ENCODE assay signal across 22 cellular contexts in the genomic region with DNA sequence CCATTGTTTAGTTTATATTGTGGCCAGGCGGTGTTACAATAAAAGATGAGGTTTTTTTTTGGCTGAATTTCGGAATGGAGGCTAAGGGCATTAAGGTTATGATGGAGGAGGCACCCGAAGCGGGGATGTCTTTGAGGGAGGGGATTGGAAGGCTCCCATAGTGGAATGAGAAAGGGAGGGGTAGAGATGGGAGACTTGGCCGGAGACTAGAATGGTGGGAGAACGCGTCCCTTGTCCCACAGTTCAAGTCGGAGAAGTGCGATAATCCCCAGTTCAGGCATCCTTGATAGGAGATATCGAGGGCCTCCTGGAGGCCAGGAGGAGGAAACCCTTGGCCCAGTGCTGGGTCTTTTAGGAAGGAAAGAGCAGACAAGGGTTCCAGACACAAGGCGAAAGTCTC.
"Had no signal": no experiment of that assay in that cellular context is flagged by ENCODE, and none has a peak within 500 bp of the region (broad histone marks: within the 10 kb centered on the region; RNA-seq: fewer than 3 reads in every experiment).

No MANE protein-coding gene starts in this region.

- H3K4me3 ChIP-seq: ascending aorta, SK-N-MC had no signal

- DNase-seq: activated CD4-positive, alpha-beta memory T cell treated with anti-CD3 and anti-CD28 coated beads, Interleukin-2, amount 10 ng/mL, durations not matched to agents 7 days and 5 days; activated CD4-positive, alpha-beta T cell treated with anti-CD3 and anti-CD28 coated beads for 36 hours; activated CD4-positive, alpha-beta T cell treated with anti-CD3 and anti-CD28 coated beads, Interleukin-2, amount 50 U/mL, for 1 hour; activated gamma-delta T cell treated with Interleukin-2 at 50 U/mL for 16 hours; activated naive CD4-positive, alpha-beta T cell treated with anti-CD3 and anti-CD28 coated beads, Interleukin-2, amount 10 ng/mL, durations not matched to agents 7 days and 5 days; activated T-cell treated with anti-CD3 and anti-CD28 coated beads, Interleukin-2, amount 50 U/mL, for 72 hours; amniotic stem cell; NCI-H1048; NCI-H146; NCI-H187 treated with DMSO at 0.1 percent for 48 hours; NCI-H2081 treated with DMSO at 0.1 percent for 48 hours; NCI-H446; NCI-H524; PC-3; SHP77 treated with DMSO at 0.1 percent for 48 hours; T-cell; WERI-Rb-1 had no signal

- H3K27me3 Mint-ChIP-seq: activated CD4-positive, alpha-beta memory T cell treated with anti-CD3 and anti-CD28 coated beads, Interleukin-2, amount 10 ng/mL, durations not matched to agents 7 days and 5 days; activated CD4-positive, alpha-beta T cell treated with anti-CD3 and anti-CD28 coated beads for 36 hours; activated naive CD4-positive, alpha-beta T cell treated with anti-CD3 and anti-CD28 coated beads, Interleukin-2, amount 10 ng/mL, durations not matched to agents 7 days and 5 days; central memory CD8-positive, alpha-beta T cell; T-cell had no signal

- H3K36me3 Mint-ChIP-seq: brain had no signal

- H3K27ac Mint-ChIP-seq: activated CD4-positive, alpha-beta memory T cell treated with anti-CD3 and anti-CD28 coated beads, Interleukin-2, amount 10 ng/mL, durations not matched to agents 7 days and 5 days; activated CD4-positive, alpha-beta T cell treated with anti-CD3 and anti-CD28 coated beads for 36 hours; activated naive CD4-positive, alpha-beta T cell treated with anti-CD3 and anti-CD28 coated beads, Interleukin-2, amount 10 ng/mL, durations not matched to agents 7 days and 5 days; activated T-cell treated with anti-CD3 and anti-CD28 coated beads, Interleukin-2, amount 50 U/mL, for 72 hours; activated T-helper 2 cell treated with anti-CD3 and anti-CD28 coated beads, Interferon-gamma antibody, Interleukin-2, Interleukin-4, amounts not matched to agents 10 μg/mL and 5 μg/mL and 100 μg/mL, durations not matched to agents 14 hours and 24 hours and 36 hours; brain; T-cell had no signal

- H3K27me3 ChIP-seq: ascending aorta had no signal

- H3K4me3 Mint-ChIP-seq: activated CD4-positive, alpha-beta memory T cell treated with anti-CD3 and anti-CD28 coated beads, Interleukin-2, amount 10 ng/mL, durations not matched to agents 7 days and 5 days; activated CD4-positive, alpha-beta T cell treated with anti-CD3 and anti-CD28 coated beads for 36 hours; activated naive CD4-positive, alpha-beta T cell treated with anti-CD3 and anti-CD28 coated beads, Interleukin-2, amount 10 ng/mL, durations not matched to agents 7 days and 5 days; activated T-cell treated with anti-CD3 and anti-CD28 coated beads, Interleukin-2, amount 50 U/mL, for 72 hours; brain; central memory CD8-positive, alpha-beta T cell had no signal

- H3K4me1 ChIP-seq: ascending aorta had no signal

- H3K4me1 Mint-ChIP-seq: activated CD4-positive, alpha-beta memory T cell treated with anti-CD3 and anti-CD28 coated beads, Interleukin-2, amount 10 ng/mL, durations not matched to agents 7 days and 5 days; activated CD4-positive, alpha-beta T cell treated with anti-CD3 and anti-CD28 coated beads for 36 hours; activated naive CD4-positive, alpha-beta T cell treated with anti-CD3 and anti-CD28 coated beads, Interleukin-2, amount 10 ng/mL, durations not matched to agents 7 days and 5 days; brain; central memory CD8-positive, alpha-beta T cell; T-cell had no signal
